9 cellular contexts compared by ENCODE assay signal in genomic region chr1:28259252-28259934, GRCh38. TPM values are rescaled to one million over a fixed set of nuclear protein-coding genes. Genes with fewer than 3 reads are reported as not detected.
DNase-seq lines count a peak whose midpoint lies in the region; ATAC-seq, FAIRE-seq and TF ChIP-seq lines count a peak whose summit lies in the region.
"Had no signal": no experiment of that assay in that cellular context is flagged by ENCODE, and none has a peak within 500 bp of the region (broad histone marks: within the 10 kb centered on the region; RNA-seq: fewer than 3 reads in every experiment).

A gene with protein sequence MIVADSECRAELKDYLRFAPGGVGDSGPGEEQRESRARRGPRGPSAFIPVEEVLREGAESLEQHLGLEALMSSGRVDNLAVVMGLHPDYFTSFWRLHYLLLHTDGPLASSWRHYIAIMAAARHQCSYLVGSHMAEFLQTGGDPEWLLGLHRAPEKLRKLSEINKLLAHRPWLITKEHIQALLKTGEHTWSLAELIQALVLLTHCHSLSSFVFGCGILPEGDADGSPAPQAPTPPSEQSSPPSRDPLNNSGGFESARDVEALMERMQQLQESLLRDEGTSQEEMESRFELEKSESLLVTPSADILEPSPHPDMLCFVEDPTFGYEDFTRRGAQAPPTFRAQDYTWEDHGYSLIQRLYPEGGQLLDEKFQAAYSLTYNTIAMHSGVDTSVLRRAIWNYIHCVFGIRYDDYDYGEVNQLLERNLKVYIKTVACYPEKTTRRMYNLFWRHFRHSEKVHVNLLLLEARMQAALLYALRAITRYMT (plus strand): TSS chr1:28259518. CDS start chr1:28259848, 330 bp downstream.

- no peaks in the 10 kb centered on the region for H3K36me3 ChIP-seq in kidney (ENCODE audit: control insufficient read depth in 1 of 2, insufficient read depth in 2 of 2, low read length in 2 of 2)

- peaks cover 2% of the 10 kb centered on the region for H3K36me3 Mint-ChIP-seq in chondrocyte (ENCODE audit: low read depth)

- peaks cover 50% of the 10 kb centered on the region for H3K4me1 Mint-ChIP-seq in chondrocyte (ENCODE audit: low read depth)

- H3K9me3 Mint-ChIP-seq in chondrocyte (ENCODE audit: low read depth), result no peaks in the 10 kb centered on the region

- H3K9me3 ChIP-seq in kidney (ENCODE audit: control insufficient read depth in 1 of 2, low read length in 2 of 2), result no peaks in the 10 kb centered on the region

- peak; percentile 98 for DNase-seq in AG20443 (ENCODE audit: low spot score)
- DNase-seq in NCI-H510A (lab: John Stamatoyannopoulos, UW), result peak; percentile 99
- DNase-seq in activated CD4-positive, alpha-beta T cell treated with anti-CD3 and anti-CD28 coated beads for 24 hours (ENCODE audit: low read depth in 2 of 2), result peak; percentile 98
- peak; percentile 100 for DNase-seq in chondrocyte (ENCODE audit: low spot score)
- peak; percentile 100 for DNase-seq in kidney
- peak; percentile 100 for DNase-seq in stimulated activated CD4-positive, alpha-beta T cell treated with anti-CD3 and anti-CD28 coated beads, Interleukin-15, amount 100 ng/mL, for 24 hours

- H3K9ac ChIP-seq in kidney (ENCODE audit: low read length in 2 of 2), result peak within 1 kb of the TSS; percentile 73 to 75

- ATAC-seq in HG03432 (IDR thresholded peaks at IDR 0.05; ENCODE audit: unreplicated experiment), result peak; percentile 90

- FAIRE-seq in kidney (lab: Jason Lieb, UNC), result peak; percentile 93
- FAIRE-seq: islet of Langerhans had no signal

- intact Hi-C loops in kidney (cut with DNase I), result no loop called here

- H3K4me3 ChIP-seq in kidney (ENCODE audit: low read length in 2 of 2), result peak within 1 kb of the TSS; percentile 87 to 88

- peak within 1 kb of the TSS; percentile 84 for H3K4me3 Mint-ChIP-seq in chondrocyte (ENCODE audit: unreplicated experiment)

- H3K4me1 ChIP-seq in kidney (ENCODE audit: control insufficient read depth in 1 of 2, insufficient read depth in 1 of 2, low read depth in 1 of 2, low read length in 2 of 2), result peaks cover 5 to 11% of the 10 kb centered on the region in 2 donors

- no peaks in the 10 kb centered on the region for H3K27me3 Mint-ChIP-seq in chondrocyte (ENCODE audit: low read depth)

- peak within 1 kb of the TSS; percentile 100 for H3K27ac Mint-ChIP-seq in chondrocyte (ENCODE audit: unreplicated experiment)

- peak; percentile 98 for TF ChIP-seq POLR2A in GM19099 (IDR thresholded peaks at IDR 0.05; ENCODE audit: extremely low read depth, insufficient read length, low read depth)

- H3K27ac ChIP-seq in kidney (ENCODE audit: low read depth in 2 of 2, low read length in 2 of 2), result peak within 1 kb of the TSS; percentile 76 to 87

- TF ChIP-seq CTCF in chondrocyte (IDR thresholded peaks at IDR 0.05) (no peak), kidney (IDR thresholded peaks at IDR 0.05; ENCODE audit: borderline replicate concordance, extremely low read depth, insufficient read depth) (no peak)

RNA-seq across cellular contexts. Expression of the gene that starts here (rescaled TPM):
- total RNA-seq in chondrocyte, result 11.6 to 56.2 TPM (median 54.7 TPM) in 3 replicates
- total RNA-seq in kidney, result 19.4 TPM
- polyA plus RNA-seq in kidney (ENCODE audit: insufficient read depth, low read depth, low replicate concordance), result 22.7 TPM

Comparison
In these comparisons a context has a peak if more than half of its experiments do, and no peak if none do; other contexts are left out.
1. Peak in every context shown above with its lines: DNase-seq, ATAC-seq, H3K4me3 ChIP-seq and H3K27ac ChIP-seq.